In the genomic region with DNA sequence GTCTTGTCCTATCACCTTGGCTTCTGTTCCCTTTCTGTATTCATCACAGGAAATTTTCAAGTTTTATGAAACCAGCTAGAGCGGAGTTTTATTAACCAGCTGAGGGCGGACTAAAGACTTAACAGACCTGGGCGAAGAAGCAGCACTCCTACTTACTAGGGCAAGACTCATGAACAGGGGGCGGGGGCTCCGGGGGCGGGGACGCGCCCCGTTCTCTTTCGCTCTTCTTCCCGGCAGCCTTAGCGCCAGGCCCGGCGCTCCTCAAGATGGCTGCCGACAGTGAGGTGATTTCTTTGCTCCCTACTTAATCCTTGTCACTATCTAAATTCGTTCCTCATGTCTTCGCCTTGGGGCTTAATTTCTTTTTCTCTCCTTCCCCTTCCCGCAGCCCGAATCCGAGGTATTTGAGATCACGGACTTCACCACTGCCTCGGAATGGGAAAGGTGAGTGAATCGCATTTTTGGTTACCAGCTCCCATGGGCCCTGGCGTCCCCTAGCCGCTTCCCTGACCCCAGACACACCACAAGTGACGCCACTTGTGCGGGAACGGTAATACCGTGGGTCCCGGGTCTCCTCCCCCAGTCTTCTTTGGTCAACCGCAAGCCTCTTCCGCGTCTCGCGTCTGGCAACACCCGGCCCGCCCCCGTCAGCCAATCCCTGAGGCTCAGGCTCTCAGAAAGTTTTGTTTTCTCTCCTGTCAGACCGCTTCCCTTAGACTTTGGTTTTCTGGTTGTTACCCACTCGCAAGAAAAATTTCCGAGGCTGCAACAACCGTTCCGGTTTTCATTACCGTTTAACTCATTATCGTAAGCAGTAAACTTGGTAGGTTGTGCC, we compare ENCODE assay signal across 1 cellular context.
TF ChIP-seq lines count a peak whose summit lies in the region.

A gene (plus strand): TSS at position 251 of the 835 bp plus-strand sequence. CDS start 16 bp downstream, at position 267.

TF ChIP-seq in K562, 482 proteins besides CTCF, POLR2A, EP300 and RAD21 (continued from another document and continues in another):
- TF ChIP-seq, protein P1, sequence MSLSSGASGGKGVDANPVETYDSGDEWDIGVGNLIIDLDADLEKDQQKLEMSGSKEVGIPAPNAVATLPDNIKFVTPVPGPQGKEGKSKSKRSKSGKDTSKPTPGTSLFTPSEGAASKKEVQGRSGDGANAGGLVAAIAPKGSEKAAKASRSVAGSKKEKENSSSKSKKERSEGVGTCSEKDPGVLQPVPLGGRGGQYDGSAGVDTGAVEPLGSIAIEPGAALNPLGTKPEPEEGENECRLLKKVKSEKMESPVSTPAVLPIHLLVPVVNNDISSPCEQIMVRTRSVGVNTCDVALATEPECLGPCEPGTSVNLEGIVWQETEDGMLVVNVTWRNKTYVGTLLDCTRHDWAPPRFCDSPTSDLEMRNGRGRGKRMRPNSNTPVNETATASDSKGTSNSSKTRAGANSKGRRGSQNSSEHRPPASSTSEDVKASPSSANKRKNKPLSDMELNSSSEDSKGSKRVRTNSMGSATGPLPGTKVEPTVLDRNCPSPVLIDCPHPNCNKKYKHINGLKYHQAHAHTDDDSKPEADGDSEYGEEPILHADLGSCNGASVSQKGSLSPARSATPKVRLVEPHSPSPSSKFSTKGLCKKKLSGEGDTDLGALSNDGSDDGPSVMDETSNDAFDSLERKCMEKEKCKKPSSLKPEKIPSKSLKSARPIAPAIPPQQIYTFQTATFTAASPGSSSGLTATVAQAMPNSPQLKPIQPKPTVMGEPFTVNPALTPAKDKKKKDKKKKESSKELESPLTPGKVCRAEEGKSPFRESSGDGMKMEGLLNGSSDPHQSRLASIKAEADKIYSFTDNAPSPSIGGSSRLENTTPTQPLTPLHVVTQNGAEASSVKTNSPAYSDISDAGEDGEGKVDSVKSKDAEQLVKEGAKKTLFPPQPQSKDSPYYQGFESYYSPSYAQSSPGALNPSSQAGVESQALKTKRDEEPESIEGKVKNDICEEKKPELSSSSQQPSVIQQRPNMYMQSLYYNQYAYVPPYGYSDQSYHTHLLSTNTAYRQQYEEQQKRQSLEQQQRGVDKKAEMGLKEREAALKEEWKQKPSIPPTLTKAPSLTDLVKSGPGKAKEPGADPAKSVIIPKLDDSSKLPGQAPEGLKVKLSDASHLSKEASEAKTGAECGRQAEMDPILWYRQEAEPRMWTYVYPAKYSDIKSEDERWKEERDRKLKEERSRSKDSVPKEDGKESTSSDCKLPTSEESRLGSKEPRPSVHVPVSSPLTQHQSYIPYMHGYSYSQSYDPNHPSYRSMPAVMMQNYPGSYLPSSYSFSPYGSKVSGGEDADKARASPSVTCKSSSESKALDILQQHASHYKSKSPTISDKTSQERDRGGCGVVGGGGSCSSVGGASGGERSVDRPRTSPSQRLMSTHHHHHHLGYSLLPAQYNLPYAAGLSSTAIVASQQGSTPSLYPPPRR (CRISPR knock-in tag; IDR thresholded peaks at IDR 0.05; ENCODE audit: borderline replicate concordance), result no peak
- TF ChIP-seq CREB1 (IDR thresholded peaks at IDR 0.05), result peak; percentile 51; the same call in 1 of the 2 replicates
- 0 out of 2 replicates have a peak, but pooled peaks have one; percentile 19 for TF ChIP-seq CREB1 (CRISPR knock-in tag; IDR thresholded peaks at IDR 0.05)
- no peak; the same call in 1 of the 2 replicates for TF ChIP-seq ZEB2 (IDR thresholded peaks at IDR 0.05)
- no peak for TF ChIP-seq ETV6 (IDR thresholded peaks at IDR 0.05; ENCODE audit: borderline replicate concordance in 1 of 2, low read depth in 2 of 2, low read length in 1 of 2)
- peak; percentile 80; the same call in 1 of the 2 replicates for TF ChIP-seq ETV6 (CRISPR knock-in tag; IDR thresholded peaks at IDR 0.05; ENCODE audit: borderline replicate concordance)
- TF ChIP-seq ZNF121 (CRISPR knock-in tag; conservative IDR thresholded peaks at IDR 0.05), result no peak
- TF ChIP-seq, protein P2, sequence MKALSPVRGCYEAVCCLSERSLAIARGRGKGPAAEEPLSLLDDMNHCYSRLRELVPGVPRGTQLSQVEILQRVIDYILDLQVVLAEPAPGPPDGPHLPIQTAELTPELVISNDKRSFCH (CRISPR knock-in tag; IDR thresholded peaks at IDR 0.05), result no peak
- TF ChIP-seq, protein P2 (tag; IDR thresholded peaks at IDR 0.05), result peak; percentile 81
- TF ChIP-seq RB1 (IDR thresholded peaks at IDR 0.05; ENCODE audit: low read depth), result peak; percentile 18; the same call in 1 of the 2 replicates
- TF ChIP-seq PYGO2 (tag; IDR thresholded peaks at IDR 0.05), result no peak
- 0 out of 2 replicates have a peak, but pooled peaks have one; percentile 53 for TF ChIP-seq MEF2D (tag; conservative IDR thresholded peaks at IDR 0.05; ENCODE audit: low read depth)
- TF ChIP-seq HDAC8 (tag; IDR thresholded peaks at IDR 0.05), result no peak
- no peak for TF ChIP-seq ZNF551 (CRISPR knock-in tag; IDR thresholded peaks at IDR 0.05)
- peak in 1 of 2 experiments; percentile 7; a peak in 1 of 4 replicates for TF ChIP-seq TEAD1 (CRISPR knock-in tag; IDR thresholded peaks at IDR 0.05)
- peak in 1 of 2 experiments; percentile 82; a peak in 2 of 4 replicates for TF ChIP-seq HDAC1 (IDR thresholded peaks at IDR 0.05)
- TF ChIP-seq BHLHE40 (IDR thresholded peaks at IDR 0.05; ENCODE audit: low read length), result peak; percentile 31; the same call in 1 of the 2 replicates
- TF ChIP-seq, protein P3, sequence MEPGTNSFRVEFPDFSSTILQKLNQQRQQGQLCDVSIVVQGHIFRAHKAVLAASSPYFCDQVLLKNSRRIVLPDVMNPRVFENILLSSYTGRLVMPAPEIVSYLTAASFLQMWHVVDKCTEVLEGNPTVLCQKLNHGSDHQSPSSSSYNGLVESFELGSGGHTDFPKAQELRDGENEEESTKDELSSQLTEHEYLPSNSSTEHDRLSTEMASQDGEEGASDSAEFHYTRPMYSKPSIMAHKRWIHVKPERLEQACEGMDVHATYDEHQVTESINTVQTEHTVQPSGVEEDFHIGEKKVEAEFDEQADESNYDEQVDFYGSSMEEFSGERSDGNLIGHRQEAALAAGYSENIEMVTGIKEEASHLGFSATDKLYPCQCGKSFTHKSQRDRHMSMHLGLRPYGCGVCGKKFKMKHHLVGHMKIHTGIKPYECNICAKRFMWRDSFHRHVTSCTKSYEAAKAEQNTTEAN (CRISPR knock-in tag; IDR thresholded peaks at IDR 0.05), result peak; percentile 57; the same call in 1 of the 2 replicates
- TF ChIP-seq, protein P4, sequence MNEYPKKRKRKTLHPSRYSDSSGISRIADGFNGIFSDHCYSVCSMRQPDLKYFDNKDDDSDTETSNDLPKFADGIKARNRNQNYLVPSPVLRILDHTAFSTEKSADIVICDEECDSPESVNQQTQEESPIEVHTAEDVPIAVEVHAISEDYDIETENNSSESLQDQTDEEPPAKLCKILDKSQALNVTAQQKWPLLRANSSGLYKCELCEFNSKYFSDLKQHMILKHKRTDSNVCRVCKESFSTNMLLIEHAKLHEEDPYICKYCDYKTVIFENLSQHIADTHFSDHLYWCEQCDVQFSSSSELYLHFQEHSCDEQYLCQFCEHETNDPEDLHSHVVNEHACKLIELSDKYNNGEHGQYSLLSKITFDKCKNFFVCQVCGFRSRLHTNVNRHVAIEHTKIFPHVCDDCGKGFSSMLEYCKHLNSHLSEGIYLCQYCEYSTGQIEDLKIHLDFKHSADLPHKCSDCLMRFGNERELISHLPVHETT (CRISPR knock-in tag; conservative IDR thresholded peaks at IDR 0.05 in 1 of 2, IDR thresholded peaks at IDR 0.05 in 1 of 2), result peak in 1 of 2 experiments; percentile 82; a peak in 2 of 4 replicates
- TF ChIP-seq TRIM24 (IDR thresholded peaks at IDR 0.05), result no peak
- peak; percentile 59 for TF ChIP-seq HCFC1 (IDR thresholded peaks at IDR 0.05; ENCODE audit: low read depth, low read length)
- peak; percentile 56; the same call in 1 of the 2 replicates for TF ChIP-seq GATAD2A (IDR thresholded peaks at IDR 0.05)
- TF ChIP-seq, protein P5, sequence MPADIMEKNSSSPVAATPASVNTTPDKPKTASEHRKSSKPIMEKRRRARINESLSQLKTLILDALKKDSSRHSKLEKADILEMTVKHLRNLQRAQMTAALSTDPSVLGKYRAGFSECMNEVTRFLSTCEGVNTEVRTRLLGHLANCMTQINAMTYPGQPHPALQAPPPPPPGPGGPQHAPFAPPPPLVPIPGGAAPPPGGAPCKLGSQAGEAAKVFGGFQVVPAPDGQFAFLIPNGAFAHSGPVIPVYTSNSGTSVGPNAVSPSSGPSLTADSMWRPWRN (IDR thresholded peaks at IDR 0.05; ENCODE audit: low read depth), result peak; percentile 93
- no peak for TF ChIP-seq SRSF7 (optimal IDR thresholded peaks at IDR 0.05; ENCODE audit: low read depth, low read length)
- TF ChIP-seq EP400 (IDR thresholded peaks at IDR 0.05), result peak; percentile 82
- TF ChIP-seq, protein P6, sequence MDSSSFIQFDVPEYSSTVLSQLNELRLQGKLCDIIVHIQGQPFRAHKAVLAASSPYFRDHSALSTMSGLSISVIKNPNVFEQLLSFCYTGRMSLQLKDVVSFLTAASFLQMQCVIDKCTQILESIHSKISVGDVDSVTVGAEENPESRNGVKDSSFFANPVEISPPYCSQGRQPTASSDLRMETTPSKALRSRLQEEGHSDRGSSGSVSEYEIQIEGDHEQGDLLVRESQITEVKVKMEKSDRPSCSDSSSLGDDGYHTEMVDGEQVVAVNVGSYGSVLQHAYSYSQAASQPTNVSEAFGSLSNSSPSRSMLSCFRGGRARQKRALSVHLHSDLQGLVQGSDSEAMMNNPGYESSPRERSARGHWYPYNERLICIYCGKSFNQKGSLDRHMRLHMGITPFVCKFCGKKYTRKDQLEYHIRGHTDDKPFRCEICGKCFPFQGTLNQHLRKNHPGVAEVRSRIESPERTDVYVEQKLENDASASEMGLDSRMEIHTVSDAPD (CRISPR knock-in tag; IDR thresholded peaks at IDR 0.05), result no peak
- TF ChIP-seq TGIF2 (CRISPR knock-in tag; IDR thresholded peaks at IDR 0.05), result no peak
- peak; percentile 79 to 98 (median 90) for TF ChIP-seq YY1 (IDR thresholded peaks at IDR 0.05; ENCODE audit: borderline replicate concordance in 1 of 3, control insufficient read depth in 1 of 3, extremely low read depth in 1 of 3, insufficient read depth in 3 of 3, insufficient read length in 1 of 3, insufficient replicate concordance in 2 of 3, low read depth in 1 of 3, low read length in 2 of 3)
- peak; percentile 81 for TF ChIP-seq RBFOX2 (IDR thresholded peaks at IDR 0.05; ENCODE audit: low read depth, low read length)
- TF ChIP-seq, protein P7, sequence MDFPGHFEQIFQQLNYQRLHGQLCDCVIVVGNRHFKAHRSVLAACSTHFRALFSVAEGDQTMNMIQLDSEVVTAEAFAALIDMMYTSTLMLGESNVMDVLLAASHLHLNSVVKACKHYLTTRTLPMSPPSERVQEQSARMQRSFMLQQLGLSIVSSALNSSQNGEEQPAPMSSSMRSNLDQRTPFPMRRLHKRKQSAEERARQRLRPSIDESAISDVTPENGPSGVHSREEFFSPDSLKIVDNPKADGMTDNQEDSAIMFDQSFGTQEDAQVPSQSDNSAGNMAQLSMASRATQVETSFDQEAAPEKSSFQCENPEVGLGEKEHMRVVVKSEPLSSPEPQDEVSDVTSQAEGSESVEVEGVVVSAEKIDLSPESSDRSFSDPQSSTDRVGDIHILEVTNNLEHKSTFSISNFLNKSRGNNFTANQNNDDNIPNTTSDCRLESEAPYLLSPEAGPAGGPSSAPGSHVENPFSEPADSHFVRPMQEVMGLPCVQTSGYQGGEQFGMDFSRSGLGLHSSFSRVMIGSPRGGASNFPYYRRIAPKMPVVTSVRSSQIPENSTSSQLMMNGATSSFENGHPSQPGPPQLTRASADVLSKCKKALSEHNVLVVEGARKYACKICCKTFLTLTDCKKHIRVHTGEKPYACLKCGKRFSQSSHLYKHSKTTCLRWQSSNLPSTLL (IDR thresholded peaks at IDR 0.05), result no peak
- peak; percentile 53; the same call in 1 of the 2 replicates for TF ChIP-seq SMARCA4 (IDR thresholded peaks at IDR 0.05)
- TF ChIP-seq COPS2 (conservative IDR thresholded peaks at IDR 0.05), result no peak
- TF ChIP-seq KDM4B (IDR thresholded peaks at IDR 0.05; ENCODE audit: borderline replicate concordance in 2 of 2, low read depth in 1 of 2), result no peak
- TF ChIP-seq, protein P8, sequence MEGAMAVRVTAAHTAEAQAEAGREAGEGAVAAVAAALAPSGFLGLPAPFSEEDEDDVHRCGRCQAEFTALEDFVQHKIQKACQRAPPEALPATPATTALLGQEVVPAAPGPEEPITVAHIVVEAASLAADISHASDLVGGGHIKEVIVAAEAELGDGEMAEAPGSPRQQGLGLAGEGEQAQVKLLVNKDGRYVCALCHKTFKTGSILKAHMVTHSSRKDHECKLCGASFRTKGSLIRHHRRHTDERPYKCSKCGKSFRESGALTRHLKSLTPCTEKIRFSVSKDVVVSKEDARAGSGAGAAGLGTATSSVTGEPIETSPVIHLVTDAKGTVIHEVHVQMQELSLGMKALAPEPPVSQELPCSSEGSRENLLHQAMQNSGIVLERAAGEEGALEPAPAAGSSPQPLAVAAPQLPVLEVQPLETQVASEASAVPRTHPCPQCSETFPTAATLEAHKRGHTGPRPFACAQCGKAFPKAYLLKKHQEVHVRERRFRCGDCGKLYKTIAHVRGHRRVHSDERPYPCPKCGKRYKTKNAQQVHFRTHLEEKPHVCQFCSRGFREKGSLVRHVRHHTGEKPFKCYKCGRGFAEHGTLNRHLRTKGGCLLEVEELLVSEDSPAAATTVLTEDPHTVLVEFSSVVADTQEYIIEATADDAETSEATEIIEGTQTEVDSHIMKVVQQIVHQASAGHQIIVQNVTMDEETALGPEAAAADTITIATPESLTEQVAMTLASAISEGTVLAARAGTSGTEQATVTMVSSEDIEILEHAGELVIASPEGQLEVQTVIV (CRISPR knock-in tag; IDR thresholded peaks at IDR 0.05; ENCODE audit: borderline replicate concordance), result 0 out of 2 replicates have a peak, but pooled peaks have one; percentile 63
- no peak for TF ChIP-seq NFE2 (IDR thresholded peaks at IDR 0.05; ENCODE audit: low read depth)
- TF ChIP-seq SMARCC2 (IDR thresholded peaks at IDR 0.05; ENCODE audit: low read depth), result no peak
- TF ChIP-seq, protein P9, sequence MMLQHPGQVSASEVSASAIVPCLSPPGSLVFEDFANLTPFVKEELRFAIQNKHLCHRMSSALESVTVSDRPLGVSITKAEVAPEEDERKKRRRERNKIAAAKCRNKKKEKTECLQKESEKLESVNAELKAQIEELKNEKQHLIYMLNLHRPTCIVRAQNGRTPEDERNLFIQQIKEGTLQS (IDR thresholded peaks at IDR 0.05), result 0 out of 2 replicates have a peak, but pooled peaks have one; percentile 11
- TF ChIP-seq, protein P9 (CRISPR knock-in tag; conservative IDR thresholded peaks at IDR 0.05), result no peak
- TF ChIP-seq ZNF143 (CRISPR knock-in tag; IDR thresholded peaks at IDR 0.05), result peak; percentile 75
- TF ChIP-seq YBX1 (IDR thresholded peaks at IDR 0.05), result no peak
- no peak for TF ChIP-seq ZNF707 (CRISPR knock-in tag; conservative IDR thresholded peaks at IDR 0.05)
- TF ChIP-seq PRMT5 (CRISPR knock-in tag; IDR thresholded peaks at IDR 0.05), result no peak
- no peak for TF ChIP-seq SREBF2 (CRISPR knock-in tag; IDR thresholded peaks at IDR 0.05)
- no peak for TF ChIP-seq HNRNPK (IDR thresholded peaks at IDR 0.05; ENCODE audit: low read depth, low read length, poor library complexity, severe bottlenecking)
